Comparison of ENCODE assay signal across 8 cellular contexts in the genomic region with DNA sequence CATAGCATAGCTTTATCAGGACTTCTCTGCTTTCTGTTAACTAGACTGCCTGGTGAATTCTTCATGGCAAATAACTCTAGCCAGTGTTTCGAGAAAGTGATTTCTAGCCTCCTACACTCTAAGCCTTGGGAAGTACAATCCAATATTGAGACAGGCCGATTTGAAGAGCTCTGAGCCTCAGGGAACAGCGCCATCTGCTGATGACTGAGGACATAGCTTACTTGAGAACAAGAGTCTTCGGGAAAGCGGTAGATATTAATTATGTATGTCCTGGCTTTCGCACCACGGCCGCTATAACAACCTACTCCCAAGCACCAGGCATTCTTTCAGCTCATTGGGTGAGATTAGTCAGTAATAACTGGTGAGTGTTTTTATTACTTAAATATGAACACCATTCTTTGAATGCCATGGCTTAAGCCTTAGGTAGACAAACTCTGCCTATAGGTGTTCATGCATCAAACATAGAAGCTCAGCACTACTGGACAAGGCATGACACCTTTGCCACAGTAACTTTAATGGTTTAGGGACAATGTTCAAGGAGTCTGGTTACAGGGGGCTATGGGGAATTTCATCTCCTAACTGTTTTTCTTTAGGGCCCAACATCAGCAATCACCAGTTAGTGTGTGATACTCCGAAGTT.
A peak's percentile ranks its signal among the peaks of the same experiment; 100 is the strongest.
DNase-seq lines count a peak whose midpoint lies in the region; ATAC-seq and TF ChIP-seq lines count a peak whose summit lies in the region.

No MANE protein-coding gene starts in this region.

- H3K9ac ChIP-seq in KMS-11 (no peak overlapping the region), OCI-LY1 (ENCODE audit: low read length) (no peak overlapping the region)

- no peaks in the 10 kb centered on the region for H3K27me3 Mint-ChIP-seq in effector memory CD8-positive, alpha-beta T cell

- H3K4me1 Mint-ChIP-seq in effector memory CD8-positive, alpha-beta T cell (ENCODE audit: low read depth in 2 of 2) = no peaks in the 10 kb centered on the region

- H3K4me2 ChIP-seq in KMS-11 (no peak overlapping the region), OCI-LY1 (ENCODE audit: low read length) (no peak overlapping the region)

- H2AFZ ChIP-seq in KMS-11 (ENCODE audit: low read depth) (no peak overlapping the region), OCI-LY1 (ENCODE audit: low read length) (no peak overlapping the region)

- H4K20me1 ChIP-seq in KMS-11 (ENCODE audit: insufficient read depth) (no peaks in the 10 kb centered on the region), OCI-LY1 (ENCODE audit: insufficient read depth, low read length) (no peaks in the 10 kb centered on the region)

- H3K36me3 ChIP-seq in KMS-11 (ENCODE audit: insufficient read depth) (no peaks in the 10 kb centered on the region), OCI-LY1 (ENCODE audit: insufficient read depth, low read length) (no peaks in the 10 kb centered on the region)

- TF ChIP-seq CTCF in KMS-11 (conservative IDR thresholded peaks at IDR 0.05; ENCODE audit: low read depth, low read length) = peak; percentile 81
- peak; percentile 78 for TF ChIP-seq CTCF in OCI-LY1 (IDR thresholded peaks at IDR 0.05; ENCODE audit: low read length)

- H3K27ac Mint-ChIP-seq in effector memory CD8-positive, alpha-beta T cell = no peak overlapping the region

- DNase-seq in DMS79 treated with DMSO at 0.1 percent for 48 hours (lab: John Stamatoyannopoulos, UW) (peak; percentile 47), brain pericyte (ENCODE audit: low read depth, low spot score) (peak; percentile 58), inferior parietal cortex (ENCODE audit: extremely low spot score) (peak; percentile 94)
- peak; percentile 2 for DNase-seq in stimulated activated CD4-positive, alpha-beta T cell treated with anti-CD3 and anti-CD28 coated beads, Interleukin-4, amount 100 ng/mL, for 1 hour
- DNase-seq in effector memory CD8-positive, alpha-beta T cell = no peak

- peaks cover 9 to 11% of the 10 kb centered on the region in 2 donors for H3K9me3 Mint-ChIP-seq in effector memory CD8-positive, alpha-beta T cell

- H3K79me2 ChIP-seq in KMS-11 (ENCODE audit: insufficient read depth, low read depth) = no peaks in the 10 kb centered on the region
- no peaks in the 10 kb centered on the region for H3K79me2 ChIP-seq in OCI-LY1 (ENCODE audit: insufficient read depth, low read length)

- H3K27ac ChIP-seq in KMS-11 = no peak overlapping the region
- H3K27ac ChIP-seq in OCI-LY1 (ENCODE audit: low read depth, low read length, poor library complexity, severe bottlenecking) = no peak overlapping the region

- H3K27me3 ChIP-seq in KMS-11 (ENCODE audit: insufficient read depth, low read depth) (no peaks in the 10 kb centered on the region), OCI-LY1 (ENCODE audit: insufficient read depth, low read length) (no peaks in the 10 kb centered on the region)

- no peak overlapping the region for H3K4me3 Mint-ChIP-seq in effector memory CD8-positive, alpha-beta T cell

- H3K9me2 ChIP-seq in OCI-LY1 (ENCODE audit: low read depth, low read length) = no peaks in the 10 kb centered on the region

- ATAC-seq in GM19463 (IDR thresholded peaks at IDR 0.05; ENCODE audit: unreplicated experiment) = peak; percentile 86
- ATAC-seq in effector memory CD8-positive, alpha-beta T cell (replicated peaks) = no peak

- H3K9me3 ChIP-seq in OCI-LY1 (ENCODE audit: low read length) = no peaks in the 10 kb centered on the region

- H3K4me1 ChIP-seq in KMS-11 (ENCODE audit: low read depth, poor library complexity, severe bottlenecking) (peaks cover 3% of the 10 kb centered on the region), OCI-LY1 (ENCODE audit: insufficient read depth, low read length, severe bottlenecking) (no peaks in the 10 kb centered on the region)

- H3K36me3 Mint-ChIP-seq in effector memory CD8-positive, alpha-beta T cell (ENCODE audit: insufficient read depth) = no peaks in the 10 kb centered on the region

- no peak overlapping the region for H3K4me3 ChIP-seq in KMS-11 (IDR thresholded peaks at IDR 0.05; ENCODE audit: insufficient read depth, low read depth, low read length)
- no peak overlapping the region for H3K4me3 ChIP-seq in OCI-LY1 (ENCODE audit: low read depth, low read length, poor library complexity, severe bottlenecking)

- H3F3A ChIP-seq in OCI-LY1 (ENCODE audit: insufficient read depth, low read length) = no peaks in the 10 kb centered on the region

Comparison
In these comparisons a context has a peak if more than half of its experiments do, and no peak if none do; other contexts are left out.
1. DNase-seq: peak in DMS79 treated with DMSO at 0.1 percent for 48 hours (single experiment), brain pericyte (single experiment), inferior parietal cortex (single experiment) and stimulated activated CD4-positive, alpha-beta T cell treated with anti-CD3 and anti-CD28 coated beads, Interleukin-4, amount 100 ng/mL, for 1 hour (single experiment); none in effector memory CD8-positive, alpha-beta T cell (0 of 3).